Comparison of ENCODE assay signal across 10 cellular contexts in the genomic region with DNA sequence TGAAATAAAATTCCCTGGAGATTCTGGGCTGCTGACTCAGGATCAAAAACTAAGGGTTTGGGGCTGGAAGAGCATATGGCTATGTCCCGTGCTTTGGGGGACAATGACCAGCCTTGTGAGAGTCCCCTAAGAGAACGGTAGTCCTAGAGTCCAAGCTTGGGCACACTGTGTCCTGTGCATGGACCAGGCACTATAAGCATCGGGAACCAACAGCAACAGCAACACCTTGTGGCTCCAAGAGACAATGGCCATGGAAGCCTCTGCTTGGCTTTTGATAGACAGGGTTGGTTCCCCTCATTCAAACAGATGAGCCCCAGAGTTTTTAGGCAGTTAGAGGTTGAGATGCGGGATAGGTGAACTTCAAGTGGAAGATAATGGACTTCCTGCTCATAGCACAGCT.
DNase-seq lines count a peak whose midpoint lies in the region; ATAC-seq, FAIRE-seq and TF ChIP-seq lines count a peak whose summit lies in the region.
"Had no signal": no experiment of that assay in that cellular context is flagged by ENCODE, and none has a peak within 500 bp of the region (broad histone marks: within the 10 kb centered on the region; RNA-seq: fewer than 3 reads in every experiment).

No MANE protein-coding gene starts in this region.

- H4K20me1 ChIP-seq in Loucy (ENCODE audit: insufficient read depth, low read length, poor library complexity, severe bottlenecking), result no peaks in the 10 kb centered on the region

- H3K4me1 ChIP-seq in Loucy (ENCODE audit: insufficient read depth, low read length, poor library complexity, severe bottlenecking) (no peaks in the 10 kb centered on the region), adrenal gland (replicated peaks in 1 of 2) (no peaks in the 10 kb centered on the region), small intestine (ENCODE audit: control insufficient read depth in 2 of 2, insufficient read depth in 1 of 2, low read depth in 1 of 2, low read length in 1 of 2) (no peaks in the 10 kb centered on the region)

- H3K9me3 ChIP-seq in Loucy (ENCODE audit: insufficient read depth, low read depth, low read length) (no peaks in the 10 kb centered on the region), adrenal gland (replicated peaks in 1 of 3) (no peaks in the 10 kb centered on the region), small intestine (ENCODE audit: control insufficient read depth, low read depth) (no peaks in the 10 kb centered on the region)

- H3K79me2 ChIP-seq in Loucy (ENCODE audit: insufficient read depth, low read length), result no peaks in the 10 kb centered on the region

- H3K36me3 ChIP-seq in Loucy (ENCODE audit: insufficient read depth, low read length) (no peaks in the 10 kb centered on the region), adrenal gland (replicated peaks in 1 of 2) (no peaks in the 10 kb centered on the region), small intestine (ENCODE audit: control insufficient read depth in 2 of 2, insufficient read depth in 2 of 2, low read length in 2 of 2) (no peaks in the 10 kb centered on the region)

- TF ChIP-seq CTCF in Loucy (conservative IDR thresholded peaks at IDR 0.05; ENCODE audit: low read length) (peak; percentile 38; the same call in 1 of the 2 replicates), adrenal gland (IDR thresholded peaks at IDR 0.05) (peak in 4 of 6 experiments; percentile 38 to 45 (median 40))

- H3K9me2 ChIP-seq in Loucy (replicated peaks; ENCODE audit: low read depth, low read length), result no peaks in the 10 kb centered on the region

- H3F3A ChIP-seq in Loucy (ENCODE audit: low read depth), result no peaks in the 10 kb centered on the region

- no peak for ATAC-seq in GM18502 (IDR thresholded peaks at IDR 0.05; ENCODE audit: poor library complexity, unreplicated experiment)

- H3K4me3 ChIP-seq in Loucy (ENCODE audit: low read length, poor library complexity, severe bottlenecking) (no peak overlapping the region), adrenal gland (no peak overlapping the region), small intestine (ENCODE audit: low read depth in 1 of 2, low read length in 2 of 2) (no peak overlapping the region)
- H3K4me3 ChIP-seq: SK-N-MC had no signal

- no peak overlapping the region for H3K9ac ChIP-seq in Loucy (ENCODE audit: low read depth, low read length, poor library complexity, severe bottlenecking)

- H2AFZ ChIP-seq in Loucy (ENCODE audit: low read length), result no peak overlapping the region

- intact Hi-C loops in adrenal gland (cut with DNase I), result no loop called here

- DNase-seq in NCI-H2171 treated with DMSO at 0.1 percent for 48 hours (lab: John Stamatoyannopoulos, UW) (peak; percentile 5), NCI-H2171 (lab: John Stamatoyannopoulos, UW) (no peak), adrenal gland (peak in 6 of 7 donors; percentile 16 to 53 (median 34)), small intestine (peak; percentile 1), AG08395 (ENCODE audit: low spot score) (no peak), hippocampal formation (lab: John Stamatoyannopoulos, UW) (no peak)

- H3K27me3 ChIP-seq in Loucy (ENCODE audit: insufficient read depth, low read length, poor library complexity, severe bottlenecking) (no peaks in the 10 kb centered on the region), adrenal gland (no peaks in the 10 kb centered on the region), small intestine (ENCODE audit: control insufficient read depth in 2 of 2, insufficient read depth in 2 of 2, low read length in 2 of 2) (no peaks in the 10 kb centered on the region)

- FAIRE-seq in small intestine (lab: Jason Lieb, UNC), result no peak
- FAIRE-seq: endothelial cell of umbilical vein had no signal

- 59 to 70% (median 64%) methylated on average over 4 of the region's 4 CpGs for WGBS in adrenal gland, 4 donors
- WGBS in small intestine, 3 donors, result 64 to 76% (median 71%) methylated on average over 4 of the region's 4 CpGs

- H3K4me2 ChIP-seq in Loucy (ENCODE audit: low read depth, low read length, poor library complexity, severe bottlenecking), result no peak overlapping the region

- H3K27ac ChIP-seq in adrenal gland, result no peak overlapping the region
- H3K27ac ChIP-seq in small intestine (ENCODE audit: low read depth in 1 of 2, low read length in 1 of 2), result no peak overlapping the region
- H3K27ac ChIP-seq: SK-N-MC had no signal

- TF ChIP-seq POLR2A in adrenal gland (IDR thresholded peaks at IDR 0.05), result no peak

Comparison
In these comparisons a context has a peak if more than half of its experiments do, and no peak if none do; other contexts are left out.
1. DNase-seq: peak in NCI-H2171 treated with DMSO at 0.1 percent for 48 hours (single experiment), adrenal gland (6 of 7) and small intestine (single experiment); none in NCI-H2171 (single experiment), AG08395 (single experiment) and hippocampal formation (0 of 2).